In genomic region chr1:197677313-197677712, GRCh38 we compare ENCODE assay signal across 14 cellular contexts.
DNase-seq lines count a peak whose midpoint lies in the region; TF ChIP-seq lines count a peak whose summit lies in the region.
"Had no signal": no experiment of that assay in that cellular context is flagged by ENCODE, and none has a peak within 500 bp of the region (broad histone marks: within the 10 kb centered on the region; RNA-seq: fewer than 3 reads in every experiment).

No MANE protein-coding gene starts in this region.

- H3K27me3 Mint-ChIP-seq in neural progenitor cell (ENCODE audit: insufficient read depth, low read depth): no peaks in the 10 kb centered on the region

- H3K27ac ChIP-seq in WERI-Rb-1 (peak overlapping the region; percentile 86), neural progenitor cell (no peak overlapping the region), dorsolateral prefrontal cortex (no peak overlapping the region), coronary artery (no peak overlapping the region)
- H3K27ac ChIP-seq: BLaER1 treated with 17β-estradiol and CSF1 and Interleukin-3, amounts not matched to agents 10 nM and 100 nM had no signal

- H3K4me3 ChIP-seq in BE2C (ENCODE audit: low read depth, low read length): peak overlapping the region; percentile 25
- no peak overlapping the region for H3K4me3 ChIP-seq in WERI-Rb-1 (ENCODE audit: low read depth, low read length)
- no peak overlapping the region for H3K4me3 ChIP-seq in neural progenitor cell
- H3K4me3 ChIP-seq in dorsolateral prefrontal cortex: no peak overlapping the region
- H3K4me3 ChIP-seq in coronary artery: no peak overlapping the region
- H3K4me3 ChIP-seq: BLaER1 treated with 17β-estradiol and CSF1 and Interleukin-3, amounts not matched to agents 10 nM and 100 nM; GM12878 had no signal

- no peaks in the 10 kb centered on the region for H3K27me3 ChIP-seq in BE2C
- no peaks in the 10 kb centered on the region for H3K27me3 ChIP-seq in WERI-Rb-1 (ENCODE audit: insufficient read depth, low read depth, severe bottlenecking)
- H3K27me3 ChIP-seq in neural progenitor cell: no peaks in the 10 kb centered on the region
- H3K27me3 ChIP-seq in dorsolateral prefrontal cortex: no peaks in the 10 kb centered on the region
- H3K27me3 ChIP-seq: BLaER1 treated with 17β-estradiol and CSF1 and Interleukin-3, amounts not matched to agents 10 nM and 100 nM had no signal

- TF ChIP-seq CTCF in BE2C (IDR thresholded peaks at IDR 0.05; ENCODE audit: low read depth, low read length) (no peak), WERI-Rb-1 (IDR thresholded peaks at IDR 0.05; ENCODE audit: low read depth, low read length) (no peak), neural progenitor cell (IDR thresholded peaks at IDR 0.05) (no peak), dorsolateral prefrontal cortex (IDR thresholded peaks at IDR 0.05 in 54 of 56, conservative IDR thresholded peaks at IDR 0.05 in 2 of 56; ENCODE audit: low read depth in 1 of 56, partially characterized antibody in 56 of 56) (no peak), coronary artery (IDR thresholded peaks at IDR 0.05) (no peak)

- no peaks in the 10 kb centered on the region for H3F3A ChIP-seq in neural progenitor cell (ENCODE audit: low read depth)

- H3K4me1 ChIP-seq in BE2C (peaks cover 53% of the 10 kb centered on the region), neural progenitor cell (peaks cover 46% of the 10 kb centered on the region)

- DNase-seq in BE2C (no peak), NCI-H524 (lab: John Stamatoyannopoulos, UW) (peak; percentile 14 to 68), WERI-Rb-1 (no peak), neural progenitor cell (ENCODE audit: low spot score) (no peak), SKM-1 treated with dmso at 0.1 percent for 144 hours (lab: John Stamatoyannopoulos, UW; ENCODE audit: unreplicated experiment) (no peak), dorsolateral prefrontal cortex (no peak), coronary artery (ENCODE audit: low spot score) (no peak)
- DNase-seq: 8988T; Calu3; CD8-positive, alpha-beta T cell; DMS79 treated with DMSO at 0.1 percent for 48 hours; H9 had no signal

- intact Hi-C loops in dorsolateral prefrontal cortex (cut with DNase I): no loop called here

- H3K4me3 Mint-ChIP-seq in neural progenitor cell: no peak overlapping the region
- H3K4me3 Mint-ChIP-seq: CD8-positive, alpha-beta T cell; H9 had no signal

- peaks cover 40% of the 10 kb centered on the region for H3K4me1 Mint-ChIP-seq in neural progenitor cell

- H3K9me3 Mint-ChIP-seq in neural progenitor cell: no peaks in the 10 kb centered on the region
- H3K9me3 Mint-ChIP-seq: CD8-positive, alpha-beta T cell; H9 had no signal

- no peaks in the 10 kb centered on the region for H3K79me2 ChIP-seq in neural progenitor cell (ENCODE audit: low read depth)

- H3K36me3 ChIP-seq in BE2C (no peaks in the 10 kb centered on the region), WERI-Rb-1 (no peaks in the 10 kb centered on the region), neural progenitor cell (no peaks in the 10 kb centered on the region)
- H3K36me3 ChIP-seq: BLaER1 treated with 17β-estradiol and CSF1 and Interleukin-3, amounts not matched to agents 10 nM and 100 nM had no signal

- H3K9ac ChIP-seq in neural progenitor cell: no peak overlapping the region
- H3K9ac ChIP-seq: BLaER1 treated with 17β-estradiol and CSF1 and Interleukin-3, amounts not matched to agents 10 nM and 100 nM had no signal

- H3K4me2 ChIP-seq in neural progenitor cell: peak overlapping the region; percentile 20
- H3K4me2 ChIP-seq: BLaER1 treated with 17β-estradiol and CSF1 and Interleukin-3, amounts not matched to agents 10 nM and 100 nM had no signal

- no peak overlapping the region for H2AFZ ChIP-seq in neural progenitor cell (replicated peaks)

- no peak overlapping the region for H3K27ac Mint-ChIP-seq in neural progenitor cell
- H3K27ac Mint-ChIP-seq: CD8-positive, alpha-beta T cell; H9 had no signal

- no peaks in the 10 kb centered on the region for H4K20me1 ChIP-seq in neural progenitor cell (ENCODE audit: low read depth)
- H4K20me1 ChIP-seq: BLaER1 treated with 17β-estradiol and CSF1 and Interleukin-3, amounts not matched to agents 10 nM and 100 nM had no signal

- no peaks in the 10 kb centered on the region for H3K9me3 ChIP-seq in BE2C
- no peaks in the 10 kb centered on the region for H3K9me3 ChIP-seq in WERI-Rb-1 (ENCODE audit: severe bottlenecking)
- H3K9me3 ChIP-seq in neural progenitor cell (ENCODE audit: low read depth): no peaks in the 10 kb centered on the region
- H3K9me3 ChIP-seq: BLaER1 treated with 17β-estradiol and CSF1 and Interleukin-3, amounts not matched to agents 10 nM and 100 nM had no signal

- no peaks in the 10 kb centered on the region for H3K36me3 Mint-ChIP-seq in neural progenitor cell
- H3K36me3 Mint-ChIP-seq: CD8-positive, alpha-beta T cell had no signal

Comparison
In these comparisons a context has a peak if more than half of its experiments do, and no peak if none do; other contexts are left out.
1. DNase-seq: peak in NCI-H524 (2 of 2); none in BE2C (single experiment), WERI-Rb-1 (single experiment), neural progenitor cell (single experiment), SKM-1 treated with dmso at 0.1 percent for 144 hours (single experiment), dorsolateral prefrontal cortex (0 of 10) and coronary artery (single experiment).